20 cellular contexts compared by ENCODE assay signal in genomic region chr7:130299909-130300308, GRCh38. TPM values are rescaled to one million over a fixed set of nuclear protein-coding genes. Genes with fewer than 3 reads are reported as not detected.
"Had no signal": no experiment of that assay in that cellular context is flagged by ENCODE, and none has a peak within 500 bp of the region (broad histone marks: within the 10 kb centered on the region; RNA-seq: fewer than 3 reads in every experiment).

No MANE protein-coding gene starts in this region.

- H3K4me1 ChIP-seq: sigmoid colon, thyroid gland had no signal

- H3K4me3 ChIP-seq: cardiac muscle cell, dorsolateral prefrontal cortex, pancreas, sigmoid colon, thyroid gland had no signal

- ATAC-seq: pancreas had no signal

- DNase-seq: activated CD4-positive, alpha-beta T cell treated with anti-CD3 and anti-CD28 coated beads, Interleukin-2, amount 50 U/mL, for 4 hours; activated CD4-positive, CD25-positive, alpha-beta regulatory T cell treated with anti-CD3 and anti-CD28 coated beads, Interleukin-2, amount 50 U/mL, for 72 hours; activated naive CD4-positive, alpha-beta T cell; activated T-cell treated with anti-CD3 and anti-CD28 coated beads for 4 hours; aorta; dorsolateral prefrontal cortex; endodermal cell; hippocampal formation; pancreas; sigmoid colon; stimulated activated CD4-positive, alpha-beta T cell treated with anti-CD3 and anti-CD28 coated beads, Interleukin-2, amount 100 ng/mL, for 24 hours; thyroid gland had no signal

- H3K36me3 ChIP-seq: cardiac muscle cell, pancreas, sigmoid colon, thyroid gland had no signal

- H3K4me3 Mint-ChIP-seq: endodermal cell had no signal

- H3K4me1 Mint-ChIP-seq: endodermal cell had no signal

- H3K27me3 ChIP-seq: cardiac muscle cell, dorsolateral prefrontal cortex, pancreas, sigmoid colon, thyroid gland had no signal

- H3K27ac ChIP-seq: cardiac muscle cell, dorsolateral prefrontal cortex, pancreas, sigmoid colon, thyroid gland had no signal

- H3K27ac Mint-ChIP-seq: endodermal cell had no signal

- H3K9me3 ChIP-seq: pancreas, sigmoid colon, thyroid gland had no signal

RNA-seq across cellular contexts. Expression of gene CPA4, which starts 6.9 kb away (rescaled TPM):
- total RNA-seq: cardiac muscle cell; endodermal cell; sigmoid colon; T-helper 1 cell treated with Interleukin-12 subunit alpha and Interleukin-12 subunit beta and Interleukin-4 antibody, amounts not matched to agents 30 ng/mL and 1 ng/mL, for 36 hours; thyroid gland had no signal
- polyA plus RNA-seq: urinary bladder had no signal

RNA-seq across cellular contexts. Expression of gene CPA2, which starts 33.2 kb away (rescaled TPM):
- total RNA-seq: epithelial cell of proximal tubule; glomerular endothelial cell; kidney epithelial cell; myocyte; sigmoid colon; T-helper 1 cell treated with Interleukin-12 subunit alpha and Interleukin-12 subunit beta and Interleukin-4 antibody, amounts not matched to agents 30 ng/mL and 1 ng/mL, for 36 hours; thyroid gland; urinary bladder had no signal

RNA-seq across cellular contexts. Expression of gene CPA5, which starts 44.7 kb away (rescaled TPM):
- total RNA-seq: aorta, cardiac muscle cell, endodermal cell, glomerular endothelial cell, kidney epithelial cell, lower leg skin, sigmoid colon, thyroid gland, urinary bladder had no signal
- polyA plus RNA-seq: aorta had no signal
